8 cellular contexts compared by ENCODE assay signal in the genomic region with DNA sequence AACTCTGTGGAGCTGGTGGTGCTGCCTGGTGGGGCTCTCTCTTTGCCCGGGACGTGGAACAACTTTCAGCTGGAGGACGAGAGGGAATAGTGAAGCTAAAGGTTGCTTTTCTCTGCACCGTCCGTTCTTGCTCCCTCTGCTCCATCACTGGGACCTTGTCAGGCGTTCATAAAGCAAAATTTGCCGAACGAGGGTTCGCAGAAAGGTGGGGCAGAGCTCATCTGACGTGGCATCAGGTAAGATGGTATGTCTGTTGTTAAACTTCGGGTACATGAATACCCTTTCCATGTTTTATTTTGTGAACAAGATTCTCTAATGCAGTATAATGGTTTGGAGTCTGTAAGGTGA. TPM values are rescaled to one million over a fixed set of nuclear protein-coding genes. Genes with fewer than 3 reads are reported as not detected.
DNase-seq lines count a peak whose midpoint lies in the region; ATAC-seq and TF ChIP-seq lines count a peak whose summit lies in the region.

No MANE protein-coding gene starts in this region.

- CTCF ChIA-PET in BJ (lab: Yijun Ruan, JAX), result no interaction called here

- H3K9me3 ChIP-seq in suprapubic skin, result no peaks in the 10 kb centered on the region

- in situ Hi-C loops in astrocyte of the cerebellum (cut with HindIII; ENCODE audit: low sequenced_read_pairs), result no loop called here

- POLR2A ChIA-PET in BJ (lab: Charles Lee), result interaction anchor here (0.6 kb wide), 1 partner anchor 355 kb away, joined by 3 read pairs; no protein-coding TSS in a partner anchor

- H3K27me3 ChIP-seq in BJ (ENCODE audit: control insufficient read depth, insufficient read depth, low read length) (no peaks in the 10 kb centered on the region), kidney epithelial cell (ENCODE audit: control insufficient read depth, insufficient read depth, low read length) (no peaks in the 10 kb centered on the region), suprapubic skin (no peaks in the 10 kb centered on the region)

- TF ChIP-seq CTCF in BJ (IDR thresholded peaks at IDR 0.05; ENCODE audit: insufficient read depth, low read depth, low read length) (no peak), astrocyte of the cerebellum (IDR thresholded peaks at IDR 0.05; ENCODE audit: low read depth, low read length, missing control alignments) (no peak), kidney epithelial cell (IDR thresholded peaks at IDR 0.05; ENCODE audit: insufficient read depth, low read length, poor library complexity, severe bottlenecking) (no peak), suprapubic skin (IDR thresholded peaks at IDR 0.05) (no peak)

- peak overlapping the region; percentile 83 for H3K27ac ChIP-seq in suprapubic skin

- ATAC-seq in HG03432 (IDR thresholded peaks at IDR 0.05; ENCODE audit: unreplicated experiment), result peak; percentile 1

- TF ChIP-seq EP300 in suprapubic skin (IDR thresholded peaks at IDR 0.05), result no peak

- WGBS in suprapubic skin, result 0% methylated on average over 11 of the region's 11 CpGs

- no peak for TF ChIP-seq POLR2A in suprapubic skin (IDR thresholded peaks at IDR 0.05)

- peaks cover 28% of the 10 kb centered on the region for H3K4me1 ChIP-seq in suprapubic skin

- H3K36me3 ChIP-seq in BJ (ENCODE audit: control insufficient read depth, insufficient read depth, low read length), result no peaks in the 10 kb centered on the region
- H3K36me3 ChIP-seq in kidney epithelial cell (ENCODE audit: control insufficient read depth, insufficient read depth, low read length), result no peaks in the 10 kb centered on the region
- H3K36me3 ChIP-seq in suprapubic skin, result no peaks in the 10 kb centered on the region

- H3K4me3 ChIP-seq in BJ (ENCODE audit: low read depth, low read length) (peak overlapping the region; percentile 61), astrocyte of the cerebellum (ENCODE audit: low read depth, low read length) (peak overlapping the region; percentile 78), kidney epithelial cell (ENCODE audit: low read depth, low read length) (peak overlapping the region; percentile 75), suprapubic skin (peak overlapping the region; percentile 70)

- DNase-seq in BJ (ENCODE audit: low read depth), result no peak
- DNase-seq in astrocyte of the cerebellum (ENCODE audit: low read depth), result no peak
- DNase-seq in kidney epithelial cell (ENCODE audit: low read depth), result no peak
- no peak for DNase-seq in suprapubic skin (ENCODE audit: low spot score in 2 of 2)
- no peak for DNase-seq in NOMO-1 treated with dmso at 0.1 percent for 144 hours (lab: John Stamatoyannopoulos, UW; ENCODE audit: unreplicated experiment)
- no peak for DNase-seq in hippocampal formation (lab: John Stamatoyannopoulos, UW)
- no peak for DNase-seq in HPDE6-E6E7 (ENCODE audit: extremely low spot score)

RNA-seq across cellular contexts. Expression of a gene that starts 0.4 kb away (rescaled TPM):
- 6.5 and 10.9 TPM in 2 replicates for polyA plus RNA-seq in BJ (2011; rRNA removed)
- polyA minus RNA-seq in BJ (2011; rRNA and poly(A)+ RNA removed), result 22.2 and 25.6 TPM in 2 replicates
- total RNA-seq in kidney epithelial cell (17.4 and 20.4 TPM in 2 replicates), suprapubic skin (10 to 100 TPM; 16.4 to 26.0 (median 21.4) TPM)

RNA-seq across cellular contexts. Expression of a gene that starts 20.6 kb away (rescaled TPM):
- 16.2 and 18.6 TPM in 2 replicates for polyA plus RNA-seq in BJ (2011; rRNA removed)
- polyA minus RNA-seq in BJ (2011; rRNA and poly(A)+ RNA removed), result 3.9 and 6.7 TPM in 2 replicates
- total RNA-seq in kidney epithelial cell (18.8 and 22.2 TPM in 2 replicates), suprapubic skin (10 to 100 TPM in 2 of 4 donors, 1 to 10 TPM in 2; 6.5 to 16.9 (median 9.3) TPM)
